1 cellular context compared by ENCODE assay signal in genomic region chr1:1763657-1764621, GRCh38.
TF ChIP-seq lines count a peak whose summit lies in the region.

No MANE protein-coding gene starts in this region.

TF ChIP-seq in HepG2, 621 proteins besides CTCF, POLR2A, EP300 and RAD21 (continues in another document):
- TF ChIP-seq ZBTB14 (CRISPR knock-in tag; IDR thresholded peaks at IDR 0.05): no peak
- TF ChIP-seq ZNF468 (CRISPR knock-in tag; IDR thresholded peaks at IDR 0.05): no peak
- no peak for TF ChIP-seq ATF2 (CRISPR knock-in tag; IDR thresholded peaks at IDR 0.05)
- no peak for TF ChIP-seq NFKBIZ (CRISPR knock-in tag; IDR thresholded peaks at IDR 0.05)
- no peak for TF ChIP-seq ZNF501 (CRISPR knock-in tag; IDR thresholded peaks at IDR 0.05)
- no peak for TF ChIP-seq REL (CRISPR knock-in tag; conservative IDR thresholded peaks at IDR 0.05)
- no peak for TF ChIP-seq ZBTB3 (CRISPR knock-in tag; IDR thresholded peaks at IDR 0.05; ENCODE audit: borderline replicate concordance, low read depth)
- TF ChIP-seq ZNF614 (CRISPR knock-in tag; IDR thresholded peaks at IDR 0.05; ENCODE audit: borderline replicate concordance): no peak
- TF ChIP-seq STAT6 (CRISPR knock-in tag; IDR thresholded peaks at IDR 0.05; ENCODE audit: borderline replicate concordance): no peak
- TF ChIP-seq JUN (CRISPR knock-in tag; IDR thresholded peaks at IDR 0.05): no peak
- TF ChIP-seq TRIM24 (CRISPR knock-in tag; IDR thresholded peaks at IDR 0.05): no peak
- TF ChIP-seq HNF1A (IDR thresholded peaks at IDR 0.05; ENCODE audit: low read depth): no peak
- no peak for TF ChIP-seq HNF1A (CRISPR knock-in tag; IDR thresholded peaks at IDR 0.05; ENCODE audit: borderline replicate concordance)
- TF ChIP-seq ZNF687 (CRISPR knock-in tag; IDR thresholded peaks at IDR 0.05): 0 out of 2 replicates have a peak, but pooled peaks have one; percentile 25
- TF ChIP-seq IKZF1 (IDR thresholded peaks at IDR 0.05): no peak
- no peak for TF ChIP-seq THYN1 (CRISPR knock-in tag; IDR thresholded peaks at IDR 0.05; ENCODE audit: borderline replicate concordance, low read depth)
- no peak for TF ChIP-seq KLF11 (CRISPR knock-in tag; IDR thresholded peaks at IDR 0.05)
- TF ChIP-seq HINFP (CRISPR knock-in tag; IDR thresholded peaks at IDR 0.05; ENCODE audit: low read depth): no peak
- no peak for TF ChIP-seq PLRG1 (conservative IDR thresholded peaks at IDR 0.05)
- TF ChIP-seq ZC3H4 (CRISPR knock-in tag; IDR thresholded peaks at IDR 0.05; ENCODE audit: borderline replicate concordance): no peak
- TF ChIP-seq POGZ (CRISPR knock-in tag; IDR thresholded peaks at IDR 0.05): no peak
- no peak for TF ChIP-seq KLF13 (CRISPR knock-in tag; IDR thresholded peaks at IDR 0.05)
- TF ChIP-seq ZBTB33 (CRISPR knock-in tag; IDR thresholded peaks at IDR 0.05): peak; percentile 94
- TF ChIP-seq ZNF761 (CRISPR knock-in tag; conservative IDR thresholded peaks at IDR 0.05): no peak
- no peak for TF ChIP-seq JUNB (CRISPR knock-in tag; IDR thresholded peaks at IDR 0.05; ENCODE audit: borderline replicate concordance)
- TF ChIP-seq ZNF230 (CRISPR knock-in tag; IDR thresholded peaks at IDR 0.05): no peak
- TF ChIP-seq ZNF362 (CRISPR knock-in tag; IDR thresholded peaks at IDR 0.05; ENCODE audit: borderline replicate concordance): no peak
- no peak for TF ChIP-seq RXRB (CRISPR knock-in tag; IDR thresholded peaks at IDR 0.05; ENCODE audit: borderline replicate concordance)
- no peak for TF ChIP-seq ZUFSP (CRISPR knock-in tag; IDR thresholded peaks at IDR 0.05; ENCODE audit: borderline replicate concordance)
- no peak for TF ChIP-seq ZBTB42 (CRISPR knock-in tag; IDR thresholded peaks at IDR 0.05)
- peak; percentile 14; the same call in 1 of the 2 replicates for TF ChIP-seq CEBPB (IDR thresholded peaks at IDR 0.05; ENCODE audit: borderline replicate concordance, low read depth, low read length)
- TF ChIP-seq PREB (CRISPR knock-in tag; IDR thresholded peaks at IDR 0.05): no peak
- 0 out of 2 replicates have a peak, but pooled peaks have one; percentile 57 for TF ChIP-seq HNRNPL (IDR thresholded peaks at IDR 0.05; ENCODE audit: low read depth, low read length)
- no peak for TF ChIP-seq TIGD3 (CRISPR knock-in tag; IDR thresholded peaks at IDR 0.05; ENCODE audit: borderline replicate concordance)
- TF ChIP-seq HES4 (CRISPR knock-in tag; IDR thresholded peaks at IDR 0.05; ENCODE audit: borderline replicate concordance): no peak
